ENCODE assay signal across 8 cellular contexts in the genomic region with DNA sequence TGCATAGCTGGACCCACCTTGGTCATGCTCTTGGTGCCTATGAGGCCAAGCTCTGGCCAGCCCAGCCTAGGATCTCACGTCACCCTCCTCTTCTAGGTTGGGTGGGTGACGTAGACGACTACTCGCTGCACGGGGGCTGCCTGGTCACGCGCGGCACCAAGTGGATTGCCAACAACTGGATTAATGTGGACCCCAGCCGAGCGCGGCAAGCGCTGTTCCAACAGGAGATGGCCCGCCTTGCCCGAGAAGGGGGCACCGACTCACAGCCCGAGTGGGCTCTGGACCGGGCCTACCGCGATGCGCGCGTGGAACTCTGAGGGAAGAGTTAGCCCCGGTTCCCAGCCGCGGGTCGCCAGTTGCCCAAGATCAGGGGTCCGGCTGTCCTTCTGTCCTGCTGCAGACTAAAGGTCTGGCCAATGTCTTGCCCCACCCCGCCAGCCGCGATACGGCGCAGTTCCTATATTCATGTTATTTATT. TPM values are rescaled to one million over a fixed set of nuclear protein-coding genes. Genes with fewer than 3 reads are reported as not detected.
DNase-seq lines count a peak whose midpoint lies in the region.

No MANE protein-coding gene starts in this region.

- peak; percentile 7 for DNase-seq in NCI-H345 (lab: John Stamatoyannopoulos, UW)
- no peak for DNase-seq in NCI-H345 treated with DMSO at 0.1 percent for 48 hours (lab: John Stamatoyannopoulos, UW; ENCODE audit: unreplicated experiment)
- DNase-seq in NT2/D1 (ENCODE audit: low read depth, low spot score): no peak
- peak; percentile 58 for DNase-seq in ureter (ENCODE audit: low spot score)
- no peak for DNase-seq in NCI-H2107 (lab: John Stamatoyannopoulos, UW)
- no peak for DNase-seq in NCI-H226

- H3K27ac ChIP-seq in duodenal mucosa (ENCODE audit: low read depth, low read length) (peak overlapping the region; percentile 98), mesodermal cell (ENCODE audit: low read depth, low read length, severe bottlenecking) (peak overlapping the region; percentile 97)

- H3K9me3 ChIP-seq in NT2/D1 (ENCODE audit: insufficient read depth, low read length) (no peaks in the 10 kb centered on the region), duodenal mucosa (ENCODE audit: control insufficient read depth in 1 of 2, low read length in 2 of 2) (no peaks in the 10 kb centered on the region), mesodermal cell (ENCODE audit: control insufficient read depth, low read length) (no peaks in the 10 kb centered on the region)

- peak overlapping the region; percentile 99 for H3K4me3 ChIP-seq in NT2/D1 (ENCODE audit: insufficient read length, low read depth)
- H3K4me3 ChIP-seq in duodenal mucosa (ENCODE audit: low read depth in 1 of 2, low read length in 2 of 2): peak overlapping the region; percentile 90 to 94
- peak overlapping the region; percentile 98 for H3K4me3 ChIP-seq in mesodermal cell (ENCODE audit: extremely low read depth, insufficient read depth, low read length, poor library complexity, severe bottlenecking)

- peaks cover 4% of the 10 kb centered on the region for H3K4me1 ChIP-seq in NT2/D1 (ENCODE audit: insufficient read depth, insufficient read length)
- H3K4me1 ChIP-seq in duodenal mucosa (ENCODE audit: control insufficient read depth in 1 of 2, insufficient read depth in 2 of 2, low read length in 2 of 2): peaks cover 15 to 19% of the 10 kb centered on the region in 2 donors
- H3K4me1 ChIP-seq in mesodermal cell (ENCODE audit: control insufficient read depth, insufficient read depth, low read length, poor library complexity, severe bottlenecking): peaks cover 14% of the 10 kb centered on the region

- H3K27me3 ChIP-seq in NT2/D1 (ENCODE audit: insufficient read depth, insufficient read length) (no peaks in the 10 kb centered on the region), duodenal mucosa (ENCODE audit: control insufficient read depth in 1 of 2, insufficient read depth in 2 of 2, low read length in 2 of 2) (no peaks in the 10 kb centered on the region)

- H3K36me3 ChIP-seq in NT2/D1 (ENCODE audit: insufficient read depth, insufficient read length, low read length) (peaks cover 26% of the 10 kb centered on the region), duodenal mucosa (ENCODE audit: control insufficient read depth in 1 of 2, insufficient read depth in 2 of 2, low read length in 2 of 2) (peaks cover 0 to 14% of the 10 kb centered on the region in 2 donors), mesodermal cell (ENCODE audit: control insufficient read depth, insufficient read depth, low read length) (peaks cover 20% of the 10 kb centered on the region)

- WGBS in mesodermal cell (ENCODE audit: insufficient coverage in 2 of 2), 2 experiments: 9 to 12% methylated on average over 18 to 26 of the region's 32 CpGs

- H3K9ac ChIP-seq in NT2/D1 (ENCODE audit: insufficient read length, low read depth) (peak overlapping the region; percentile 100), duodenal mucosa (ENCODE audit: low read depth in 1 of 2, low read length in 2 of 2) (peak overlapping the region; percentile 98 to 99)

RNA-seq across cellular contexts. Expression of gene WDR6, which starts 0.6 kb away (rescaled TPM):
- polyA plus RNA-seq in mesodermal cell (2013, experiment 1 of 2): 121 TPM
- 93.9 TPM for polyA plus RNA-seq in mesodermal cell (2013, experiment 2 of 2)
- 210 TPM for total RNA-seq in ureter

RNA-seq across cellular contexts. Expression of gene DALRD3, which starts 11.8 kb away (rescaled TPM):
- polyA plus RNA-seq in mesodermal cell (2013, experiment 1 of 2): 50.2 TPM
- 40.7 TPM for polyA plus RNA-seq in mesodermal cell (2013, experiment 2 of 2)
- 37.0 TPM for total RNA-seq in ureter

RNA-seq across cellular contexts. Expression of gene NDUFAF3, which starts 15.3 kb away (rescaled TPM):
- polyA plus RNA-seq in mesodermal cell (2013, experiment 1 of 2): 54.1 TPM
- polyA plus RNA-seq in mesodermal cell (2013, experiment 2 of 2): 58.4 TPM
- 122 TPM for total RNA-seq in ureter

RNA-seq across cellular contexts. Expression of gene P4HTM, which starts 16.6 kb away (rescaled TPM):
- 17.0 TPM for polyA plus RNA-seq in mesodermal cell (2013, experiment 1 of 2)
- polyA plus RNA-seq in mesodermal cell (2013, experiment 2 of 2): 16.3 TPM
- total RNA-seq in ureter: 47.2 TPM

RNA-seq across cellular contexts. Expression of gene IMPDH2, which starts 22.6 kb away (rescaled TPM):
- polyA plus RNA-seq in mesodermal cell (2013, experiment 1 of 2): 211 TPM
- 202 TPM for polyA plus RNA-seq in mesodermal cell (2013, experiment 2 of 2)
- total RNA-seq in ureter: 268 TPM

Comparison
In these comparisons a context has a peak if more than half of its experiments do, and no peak if none do; other contexts are left out.
1. DNase-seq: peak in NCI-H345 (single experiment) and ureter (single experiment); none in NCI-H345 treated with DMSO at 0.1 percent for 48 hours (single experiment), NT2/D1 (single experiment), NCI-H2107 (single experiment) and NCI-H226 (single experiment).
2. Peak in every context shown above with its lines, with median percentiles within 50 percentile points of each other: H3K4me3 ChIP-seq.